Comparison of ENCODE assay signal across 1 cellular context in genomic region chr7:46885167-46885566, GRCh38.
TF ChIP-seq lines count a peak whose summit lies in the region.

No MANE protein-coding gene starts in this region.

TF ChIP-seq in SK-N-SH, 30 proteins besides CTCF, POLR2A, EP300 and RAD21 (continued from another document):
- no peak for TF ChIP-seq MAX (IDR thresholded peaks at IDR 0.05; ENCODE audit: low read depth)
- no peak for TF ChIP-seq NFIC (IDR thresholded peaks at IDR 0.05; ENCODE audit: borderline replicate concordance)
- no peak for TF ChIP-seq SIN3A (IDR thresholded peaks at IDR 0.05; ENCODE audit: borderline replicate concordance, low read depth, low read length)
- no peak for TF ChIP-seq REST (IDR thresholded peaks at IDR 0.05; ENCODE audit: low read depth, low read length)
- TF ChIP-seq ELF1 (IDR thresholded peaks at IDR 0.05), result no peak
- TF ChIP-seq JUND (IDR thresholded peaks at IDR 0.05), result no peak
- TF ChIP-seq CHD2 (IDR thresholded peaks at IDR 0.05; ENCODE audit: low read length, partially characterized antibody), result no peak
- no peak for TF ChIP-seq POLR2AphosphoS5 (IDR thresholded peaks at IDR 0.05; ENCODE audit: low read depth, low read length)
- no peak for TF ChIP-seq RFX5 (IDR thresholded peaks at IDR 0.05; ENCODE audit: low read length)
- TF ChIP-seq MEF2A (IDR thresholded peaks at IDR 0.05; ENCODE audit: borderline replicate concordance, low read depth), result no peak
- no peak; the same call in 1 of the 2 replicates for TF ChIP-seq TCF12 (IDR thresholded peaks at IDR 0.05)
- TF ChIP-seq MXI1 (IDR thresholded peaks at IDR 0.05; ENCODE audit: low read depth, low read length), result no peak
TF ChIP-seq in SK-N-SH: peak in this region for 0.
